1 cellular context compared by ENCODE assay signal in the genomic region with DNA sequence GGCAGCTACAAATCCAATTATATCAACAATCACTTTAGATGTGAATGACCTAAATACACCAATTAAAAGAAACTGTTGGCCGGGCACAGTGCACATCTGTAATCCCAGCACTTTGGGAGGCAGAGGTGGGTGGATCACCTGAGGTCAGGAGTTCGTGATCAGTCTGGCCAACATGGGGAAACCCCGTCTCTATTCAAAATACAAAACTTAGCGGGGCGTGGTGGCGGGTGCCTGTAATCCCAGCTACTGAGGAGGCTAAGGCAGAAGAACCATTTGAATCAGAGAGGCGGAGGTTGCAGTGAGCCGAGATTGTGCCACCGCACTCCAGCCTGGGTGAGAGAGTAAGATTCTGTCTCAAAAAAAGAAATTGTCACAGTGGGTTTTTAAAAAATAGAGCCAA.
A peak's percentile ranks its signal among the peaks of the same experiment; 100 is the strongest.
TF ChIP-seq lines count a peak whose summit lies in the region.

No MANE protein-coding gene starts in this region.

TF ChIP-seq in GM12878, 131 proteins besides CTCF, POLR2A, EP300 and RAD21:
- TF ChIP-seq EED (IDR thresholded peaks at IDR 0.05; ENCODE audit: low read depth), result no peak
- TF ChIP-seq, protein P1, sequence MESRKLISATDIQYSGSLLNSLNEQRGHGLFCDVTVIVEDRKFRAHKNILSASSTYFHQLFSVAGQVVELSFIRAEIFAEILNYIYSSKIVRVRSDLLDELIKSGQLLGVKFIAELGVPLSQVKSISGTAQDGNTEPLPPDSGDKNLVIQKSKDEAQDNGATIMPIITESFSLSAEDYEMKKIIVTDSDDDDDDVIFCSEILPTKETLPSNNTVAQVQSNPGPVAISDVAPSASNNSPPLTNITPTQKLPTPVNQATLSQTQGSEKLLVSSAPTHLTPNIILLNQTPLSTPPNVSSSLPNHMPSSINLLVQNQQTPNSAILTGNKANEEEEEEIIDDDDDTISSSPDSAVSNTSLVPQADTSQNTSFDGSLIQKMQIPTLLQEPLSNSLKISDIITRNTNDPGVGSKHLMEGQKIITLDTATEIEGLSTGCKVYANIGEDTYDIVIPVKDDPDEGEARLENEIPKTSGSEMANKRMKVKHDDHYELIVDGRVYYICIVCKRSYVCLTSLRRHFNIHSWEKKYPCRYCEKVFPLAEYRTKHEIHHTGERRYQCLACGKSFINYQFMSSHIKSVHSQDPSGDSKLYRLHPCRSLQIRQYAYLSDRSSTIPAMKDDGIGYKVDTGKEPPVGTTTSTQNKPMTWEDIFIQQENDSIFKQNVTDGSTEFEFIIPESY (IDR thresholded peaks at IDR 0.05), result peak; percentile 83
